In the genomic region with DNA sequence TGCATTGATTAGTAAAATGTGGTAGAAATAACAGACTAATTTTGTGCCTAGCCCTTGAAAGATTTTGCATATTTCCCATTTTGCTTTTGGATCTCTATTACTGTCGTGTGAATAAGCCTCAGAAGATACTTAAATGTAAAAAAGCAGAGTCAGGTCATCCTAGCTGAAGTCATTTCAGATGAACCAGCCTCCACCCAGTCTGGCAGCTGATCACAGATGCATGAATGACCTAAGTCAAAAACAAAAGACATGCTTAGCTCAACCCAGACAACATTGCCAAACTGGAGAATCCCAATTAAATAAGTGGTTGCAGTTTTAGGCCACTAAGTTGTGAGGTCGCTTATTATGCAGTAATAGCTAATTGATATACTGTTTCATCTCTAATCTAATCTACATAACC, we compare ENCODE assay signal across 1 cellular context.
TF ChIP-seq lines count a peak whose summit lies in the region.

No MANE protein-coding gene starts in this region.

TF ChIP-seq in IMR-90, 13 proteins besides CTCF, POLR2A, EP300 and RAD21:
- TF ChIP-seq RFX5 (IDR thresholded peaks at IDR 0.05; ENCODE audit: low read depth, low read length) (no peak), FOS (IDR thresholded peaks at IDR 0.05; ENCODE audit: low read depth, low read length) (no peak), CEBPB (IDR thresholded peaks at IDR 0.05; ENCODE audit: low read depth, low read length) (no peak), CHD1 (IDR thresholded peaks at IDR 0.05; ENCODE audit: low read depth, low read length) (no peak), MAFK (IDR thresholded peaks at IDR 0.05; ENCODE audit: low read depth, low read length) (no peak), RCOR1 (IDR thresholded peaks at IDR 0.05; ENCODE audit: insufficient replicate concordance, low read length) (no peak), MAZ (IDR thresholded peaks at IDR 0.05; ENCODE audit: borderline replicate concordance, low read depth, low read length) (no peak), BHLHE40 (IDR thresholded peaks at IDR 0.05; ENCODE audit: low read depth, low read length) (no peak), MXI1 (IDR thresholded peaks at IDR 0.05; ENCODE audit: borderline replicate concordance, low read depth, low read length) (no peak), NFE2L2 (IDR thresholded peaks at IDR 0.05; ENCODE audit: low read depth, low read length) (no peak), SMC3 (IDR thresholded peaks at IDR 0.05; ENCODE audit: low read depth, low read length) (no peak)
- TF ChIP-seq, protein P1, sequence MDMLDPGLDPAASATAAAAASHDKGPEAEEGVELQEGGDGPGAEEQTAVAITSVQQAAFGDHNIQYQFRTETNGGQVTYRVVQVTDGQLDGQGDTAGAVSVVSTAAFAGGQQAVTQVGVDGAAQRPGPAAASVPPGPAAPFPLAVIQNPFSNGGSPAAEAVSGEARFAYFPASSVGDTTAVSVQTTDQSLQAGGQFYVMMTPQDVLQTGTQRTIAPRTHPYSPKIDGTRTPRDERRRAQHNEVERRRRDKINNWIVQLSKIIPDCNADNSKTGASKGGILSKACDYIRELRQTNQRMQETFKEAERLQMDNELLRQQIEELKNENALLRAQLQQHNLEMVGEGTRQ (IDR thresholded peaks at IDR 0.05; ENCODE audit: low read depth, low read length), result no peak
- TF ChIP-seq, protein P2, sequence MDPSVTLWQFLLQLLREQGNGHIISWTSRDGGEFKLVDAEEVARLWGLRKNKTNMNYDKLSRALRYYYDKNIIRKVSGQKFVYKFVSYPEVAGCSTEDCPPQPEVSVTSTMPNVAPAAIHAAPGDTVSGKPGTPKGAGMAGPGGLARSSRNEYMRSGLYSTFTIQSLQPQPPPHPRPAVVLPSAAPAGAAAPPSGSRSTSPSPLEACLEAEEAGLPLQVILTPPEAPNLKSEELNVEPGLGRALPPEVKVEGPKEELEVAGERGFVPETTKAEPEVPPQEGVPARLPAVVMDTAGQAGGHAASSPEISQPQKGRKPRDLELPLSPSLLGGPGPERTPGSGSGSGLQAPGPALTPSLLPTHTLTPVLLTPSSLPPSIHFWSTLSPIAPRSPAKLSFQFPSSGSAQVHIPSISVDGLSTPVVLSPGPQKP (IDR thresholded peaks at IDR 0.05; ENCODE audit: borderline replicate concordance, low read depth, low read length), result no peak
